In genomic region chr7:157559596-157560257, GRCh38 we compare ENCODE assay signal across 1 cellular context.
TF ChIP-seq lines count a peak whose summit lies in the region.

No MANE protein-coding gene starts in this region.

TF ChIP-seq in HepG2, 621 proteins besides CTCF, POLR2A, EP300 and RAD21 (continued from another document and continues in another):
- TF ChIP-seq NR2F6 (IDR thresholded peaks at IDR 0.05): no peak
- 0 out of 2 replicates have a peak, but pooled peaks have one; percentile 7 for TF ChIP-seq NR2F6 (CRISPR knock-in tag; IDR thresholded peaks at IDR 0.05)
- TF ChIP-seq SOX13 (IDR thresholded peaks at IDR 0.05): no peak
- no peak; a peak in 1 of 4 replicates for TF ChIP-seq SOX13 (CRISPR knock-in tag; conservative IDR thresholded peaks at IDR 0.05 in 1 of 2, IDR thresholded peaks at IDR 0.05 in 1 of 2)
- TF ChIP-seq MAX (IDR thresholded peaks at IDR 0.05): peak; percentile 59
- 0 out of 2 replicates have a peak, but pooled peaks have one; percentile 18 for TF ChIP-seq ZNF143 (CRISPR knock-in tag; IDR thresholded peaks at IDR 0.05)
- no peak for TF ChIP-seq THYN1 (CRISPR knock-in tag; IDR thresholded peaks at IDR 0.05; ENCODE audit: borderline replicate concordance, low read depth)
- no peak for TF ChIP-seq ZNF468 (CRISPR knock-in tag; IDR thresholded peaks at IDR 0.05)
- TF ChIP-seq SP4 (CRISPR knock-in tag; IDR thresholded peaks at IDR 0.05): 0 out of 2 replicates have a peak, but pooled peaks have one; percentile 33
- TF ChIP-seq ELF1 (CRISPR knock-in tag; IDR thresholded peaks at IDR 0.05): no peak
- 0 out of 2 replicates have a peak, but pooled peaks have one; percentile 41 for TF ChIP-seq ZMYM2 (CRISPR knock-in tag; IDR thresholded peaks at IDR 0.05)
- no peak for TF ChIP-seq ZNF713 (CRISPR knock-in tag; IDR thresholded peaks at IDR 0.05)
- no peak for TF ChIP-seq SETDB1 (CRISPR knock-in tag; IDR thresholded peaks at IDR 0.05; ENCODE audit: borderline replicate concordance)
- peak; percentile 45; the same call in 1 of the 2 replicates for TF ChIP-seq ZNF800 (CRISPR knock-in tag; IDR thresholded peaks at IDR 0.05)
- 0 out of 2 replicates have a peak, but pooled peaks have one; percentile 33 for TF ChIP-seq IRF9 (CRISPR knock-in tag; IDR thresholded peaks at IDR 0.05; ENCODE audit: borderline replicate concordance)
- TF ChIP-seq FOXK2 (IDR thresholded peaks at IDR 0.05): 0 out of 2 replicates have a peak, but pooled peaks have one; percentile 28
- TF ChIP-seq ZKSCAN5 (CRISPR knock-in tag; IDR thresholded peaks at IDR 0.05): 0 out of 2 replicates have a peak, but pooled peaks have one; percentile 37
- TF ChIP-seq EEA1 (CRISPR knock-in tag; IDR thresholded peaks at IDR 0.05; ENCODE audit: borderline replicate concordance): no peak
- 0 out of 2 replicates have a peak, but pooled peaks have one; percentile 22 for TF ChIP-seq FOXJ3 (CRISPR knock-in tag; IDR thresholded peaks at IDR 0.05; ENCODE audit: borderline replicate concordance)
- TF ChIP-seq, protein P1, sequence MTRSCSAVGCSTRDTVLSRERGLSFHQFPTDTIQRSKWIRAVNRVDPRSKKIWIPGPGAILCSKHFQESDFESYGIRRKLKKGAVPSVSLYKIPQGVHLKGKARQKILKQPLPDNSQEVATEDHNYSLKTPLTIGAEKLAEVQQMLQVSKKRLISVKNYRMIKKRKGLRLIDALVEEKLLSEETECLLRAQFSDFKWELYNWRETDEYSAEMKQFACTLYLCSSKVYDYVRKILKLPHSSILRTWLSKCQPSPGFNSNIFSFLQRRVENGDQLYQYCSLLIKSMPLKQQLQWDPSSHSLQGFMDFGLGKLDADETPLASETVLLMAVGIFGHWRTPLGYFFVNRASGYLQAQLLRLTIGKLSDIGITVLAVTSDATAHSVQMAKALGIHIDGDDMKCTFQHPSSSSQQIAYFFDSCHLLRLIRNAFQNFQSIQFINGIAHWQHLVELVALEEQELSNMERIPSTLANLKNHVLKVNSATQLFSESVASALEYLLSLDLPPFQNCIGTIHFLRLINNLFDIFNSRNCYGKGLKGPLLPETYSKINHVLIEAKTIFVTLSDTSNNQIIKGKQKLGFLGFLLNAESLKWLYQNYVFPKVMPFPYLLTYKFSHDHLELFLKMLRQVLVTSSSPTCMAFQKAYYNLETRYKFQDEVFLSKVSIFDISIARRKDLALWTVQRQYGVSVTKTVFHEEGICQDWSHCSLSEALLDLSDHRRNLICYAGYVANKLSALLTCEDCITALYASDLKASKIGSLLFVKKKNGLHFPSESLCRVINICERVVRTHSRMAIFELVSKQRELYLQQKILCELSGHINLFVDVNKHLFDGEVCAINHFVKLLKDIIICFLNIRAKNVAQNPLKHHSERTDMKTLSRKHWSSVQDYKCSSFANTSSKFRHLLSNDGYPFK (CRISPR knock-in tag; IDR thresholded peaks at IDR 0.05; ENCODE audit: borderline replicate concordance): no peak
- no peak for TF ChIP-seq ZBTB7A (CRISPR knock-in tag; IDR thresholded peaks at IDR 0.05)
- no peak for TF ChIP-seq ZNF816 (CRISPR knock-in tag; IDR thresholded peaks at IDR 0.05; ENCODE audit: borderline replicate concordance)
- 0 out of 2 replicates have a peak, but pooled peaks have one; percentile 32 for TF ChIP-seq SAP130 (CRISPR knock-in tag; IDR thresholded peaks at IDR 0.05; ENCODE audit: low read depth)
- no peak for TF ChIP-seq CREB3 (CRISPR knock-in tag; IDR thresholded peaks at IDR 0.05)
- no peak for TF ChIP-seq ZNF407 (CRISPR knock-in tag; IDR thresholded peaks at IDR 0.05; ENCODE audit: not compliant biosample characterization)
- TF ChIP-seq NR3C1 (CRISPR knock-in tag; IDR thresholded peaks at IDR 0.05): no peak
- TF ChIP-seq ZBTB21 (CRISPR knock-in tag; IDR thresholded peaks at IDR 0.05): no peak
- TF ChIP-seq ZBTB1 (CRISPR knock-in tag; IDR thresholded peaks at IDR 0.05; ENCODE audit: borderline replicate concordance): no peak
- TF ChIP-seq AFF4 (CRISPR knock-in tag; IDR thresholded peaks at IDR 0.05): no peak
- TF ChIP-seq ZNF891 (CRISPR knock-in tag; IDR thresholded peaks at IDR 0.05): 0 out of 2 replicates have a peak, but pooled peaks have one; percentile 35
- TF ChIP-seq, protein P2, sequence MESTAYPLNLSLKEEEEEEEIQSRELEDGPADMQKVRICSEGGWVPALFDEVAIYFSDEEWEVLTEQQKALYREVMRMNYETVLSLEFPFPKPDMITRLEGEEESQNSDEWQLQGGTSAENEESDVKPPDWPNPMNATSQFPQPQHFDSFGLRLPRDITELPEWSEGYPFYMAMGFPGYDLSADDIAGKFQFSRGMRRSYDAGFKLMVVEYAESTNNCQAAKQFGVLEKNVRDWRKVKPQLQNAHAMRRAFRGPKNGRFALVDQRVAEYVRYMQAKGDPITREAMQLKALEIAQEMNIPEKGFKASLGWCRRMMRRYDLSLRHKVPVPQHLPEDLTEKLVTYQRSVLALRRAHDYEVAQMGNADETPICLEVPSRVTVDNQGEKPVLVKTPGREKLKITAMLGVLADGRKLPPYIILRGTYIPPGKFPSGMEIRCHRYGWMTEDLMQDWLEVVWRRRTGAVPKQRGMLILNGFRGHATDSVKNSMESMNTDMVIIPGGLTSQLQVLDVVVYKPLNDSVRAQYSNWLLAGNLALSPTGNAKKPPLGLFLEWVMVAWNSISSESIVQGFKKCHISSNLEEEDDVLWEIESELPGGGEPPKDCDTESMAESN (CRISPR knock-in tag; conservative IDR thresholded peaks at IDR 0.05): no peak
- TF ChIP-seq FOSL2 (CRISPR knock-in tag; IDR thresholded peaks at IDR 0.05): 0 out of 2 replicates have a peak, but pooled peaks have one; percentile 25
- TF ChIP-seq FOXM1 (CRISPR knock-in tag; IDR thresholded peaks at IDR 0.05): no peak
- TF ChIP-seq SIX4 (CRISPR knock-in tag; IDR thresholded peaks at IDR 0.05): no peak
- peak; percentile 13; the same call in 1 of the 2 replicates for TF ChIP-seq ZNF451 (CRISPR knock-in tag; IDR thresholded peaks at IDR 0.05)
